41 cellular contexts compared by ENCODE assay signal in the genomic region with DNA sequence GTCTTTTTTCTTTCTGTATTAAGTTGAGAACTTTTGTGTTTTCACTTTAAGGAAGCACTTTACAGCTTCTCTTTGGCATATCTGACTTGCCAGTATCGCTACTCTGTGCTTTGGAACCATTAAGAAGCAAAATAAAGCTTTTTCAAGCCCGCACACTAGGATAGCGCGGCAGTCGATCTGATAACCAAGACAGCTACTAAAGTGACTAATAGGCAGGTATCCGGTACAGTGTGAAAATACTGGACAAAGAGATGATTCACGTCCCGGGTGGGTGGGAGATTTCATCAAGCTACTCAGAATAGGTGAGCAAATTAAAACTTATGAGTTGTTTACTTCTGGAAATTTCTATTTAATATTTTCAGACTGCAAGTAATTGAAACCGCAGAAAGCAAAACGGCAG. TPM values are rescaled to one million over a fixed set of nuclear protein-coding genes. Genes with fewer than 3 reads are reported as not detected.
"Had no signal": no experiment of that assay in that cellular context is flagged by ENCODE, and none has a peak within 500 bp of the region (broad histone marks: within the 10 kb centered on the region; RNA-seq: fewer than 3 reads in every experiment).

No MANE protein-coding gene starts in this region.

- H3K27me3 ChIP-seq: adrenal gland, ascending aorta, body of pancreas, brain microvascular endothelial cell, cardiac muscle cell had no signal

- H3K27ac Mint-ChIP-seq: activated naive CD4-positive, alpha-beta T cell treated with anti-CD3 and anti-CD28 coated beads for 36 hours; activated naive CD4-positive, alpha-beta T cell treated with anti-CD3 and anti-CD28 coated beads, Interleukin-2, amount 10 ng/mL, durations not matched to agents 7 days and 5 days; activated naive CD4-positive, alpha-beta T cell treated with anti-CD3 and anti-CD28 coated beads, Interleukin-2, amount 50 U/mL, for 24 hours; activated naive CD8-positive, alpha-beta T cell; activated naive CD8-positive, alpha-beta T cell treated with anti-CD3 and anti-CD28 coated beads for 36 hours; activated naive CD8-positive, alpha-beta T cell treated with anti-CD3 and anti-CD28 coated beads, Interleukin-2, amount 10 ng/mL, durations not matched to agents 7 days and 5 days; activated naive CD8-positive, alpha-beta T cell treated with anti-CD3 and anti-CD28 coated beads, Interleukin-2, amount 50 U/mL, for 24 hours; activated T-cell treated with anti-CD3 and anti-CD28 coated beads, Interleukin-2, amount 50 U/mL, for 24 hours; activated T-cell treated with anti-CD3 and anti-CD28 coated beads, Interleukin-2, amount 50 U/mL, for 72 hours; activated T-helper 1 cell treated with anti-CD3 and anti-CD28 coated beads, Interleukin-12 subunit alpha, Interleukin-12 subunit beta, Interleukin-2, Interleukin-4 antibody, amounts not matched to agents 30 ng/mL and 10 ng/mL and 1 ng/mL, durations not matched to agents 14 hours and 24 hours and 36 hours; activated T-helper 17 cell treated with anti-CD3 and anti-CD28 coated beads, Interleukin-2, amount 50 U/mL, for 72 hours; activated T-helper 2 cell treated with anti-CD3 and anti-CD28 coated beads, Interferon-gamma antibody, Interleukin-2, Interleukin-4, amounts not matched to agents 10 μg/mL and 5 μg/mL and 100 μg/mL, durations not matched to agents 14 hours and 24 hours and 36 hours; brain had no signal

- H3K27me3 Mint-ChIP-seq: activated naive CD4-positive, alpha-beta T cell treated with anti-CD3 and anti-CD28 coated beads, Interleukin-2, amount 10 ng/mL, durations not matched to agents 7 days and 5 days; activated naive CD4-positive, alpha-beta T cell treated with anti-CD3 and anti-CD28 coated beads, Interleukin-2, amount 50 U/mL, for 24 hours; activated naive CD8-positive, alpha-beta T cell treated with anti-CD3 and anti-CD28 coated beads, Interleukin-2, amount 10 ng/mL, durations not matched to agents 7 days and 5 days; activated T-cell treated with anti-CD3 and anti-CD28 coated beads, Interleukin-2, amount 50 U/mL, for 24 hours; central memory CD8-positive, alpha-beta T cell had no signal

- ATAC-seq: activated naive CD8-positive, alpha-beta T cell treated with anti-CD3 and anti-CD28 coated beads, Interleukin-2, amount 50 U/mL, for 24 hours; activated T-cell treated with anti-CD3 and anti-CD28 coated beads, Interleukin-2, amount 50 U/mL, for 4 hours; activated T-cell treated with anti-CD3 and anti-CD28 coated beads, Interleukin-2, amount 50 U/mL, for 72 hours; activated T-helper 17 cell treated with anti-CD3 and anti-CD28 coated beads, Interleukin-2, amount 50 U/mL, for 72 hours; body of pancreas had no signal

- H3K36me3 Mint-ChIP-seq: activated naive CD4-positive, alpha-beta T cell treated with anti-CD3 and anti-CD28 coated beads, Interleukin-2, amount 10 ng/mL, durations not matched to agents 7 days and 5 days; activated naive CD4-positive, alpha-beta T cell treated with anti-CD3 and anti-CD28 coated beads, Interleukin-2, amount 50 U/mL, for 24 hours; activated naive CD8-positive, alpha-beta T cell; activated naive CD8-positive, alpha-beta T cell treated with anti-CD3 and anti-CD28 coated beads for 36 hours; activated naive CD8-positive, alpha-beta T cell treated with anti-CD3 and anti-CD28 coated beads, Interleukin-2, amount 10 ng/mL, durations not matched to agents 7 days and 5 days; brain had no signal

- H3K4me1 Mint-ChIP-seq: activated naive CD4-positive, alpha-beta T cell treated with anti-CD3 and anti-CD28 coated beads, Interleukin-2, amount 10 ng/mL, durations not matched to agents 7 days and 5 days; activated naive CD4-positive, alpha-beta T cell treated with anti-CD3 and anti-CD28 coated beads, Interleukin-2, amount 50 U/mL, for 24 hours; activated naive CD8-positive, alpha-beta T cell treated with anti-CD3 and anti-CD28 coated beads for 36 hours; activated naive CD8-positive, alpha-beta T cell treated with anti-CD3 and anti-CD28 coated beads, Interleukin-2, amount 10 ng/mL, durations not matched to agents 7 days and 5 days; activated naive CD8-positive, alpha-beta T cell treated with anti-CD3 and anti-CD28 coated beads, Interleukin-2, amount 50 U/mL, for 24 hours; activated T-helper 17 cell treated with anti-CD3 and anti-CD28 coated beads, Interleukin-2, amount 50 U/mL, for 72 hours; brain; central memory CD8-positive, alpha-beta T cell had no signal

- DNase-seq: activated effector memory CD4-positive, alpha-beta T cell treated with anti-CD3 and anti-CD28 coated beads, Interleukin-2, amount 50 U/mL, for 16 hours; activated effector memory CD4-positive, alpha-beta T cell treated with Interleukin-2 at 50 U/mL for 16 hours; activated gamma-delta T cell; activated gamma-delta T cell treated with Interleukin-2 at 50 U/mL for 16 hours; activated naive CD4-positive, alpha-beta T cell; activated naive CD4-positive, alpha-beta T cell treated with anti-CD3 and anti-CD28 coated beads for 36 hours; activated naive CD4-positive, alpha-beta T cell treated with anti-CD3 and anti-CD28 coated beads, Interleukin-2, amount 10 ng/mL, durations not matched to agents 7 days and 5 days; activated naive CD4-positive, alpha-beta T cell treated with anti-CD3 and anti-CD28 coated beads, Interleukin-2, amount 50 U/mL, for 16 hours; activated naive CD4-positive, alpha-beta T cell treated with Interleukin-2 at 50 U/mL for 16 hours; activated naive CD8-positive, alpha-beta T cell treated with anti-CD3 and anti-CD28 coated beads for 36 hours; activated naive CD8-positive, alpha-beta T cell treated with anti-CD3 and anti-CD28 coated beads, Interleukin-2, amount 10 ng/mL, durations not matched to agents 7 days and 5 days; activated naive CD8-positive, alpha-beta T cell treated with anti-CD3 and anti-CD28 coated beads, Interleukin-2, amount 50 U/mL, for 24 hours; activated T-cell treated with anti-CD3 and anti-CD28 coated beads for 4 hours; activated T-cell treated with anti-CD3 and anti-CD28 coated beads, Interleukin-2, amount 50 U/mL, for 1 hour; activated T-cell treated with anti-CD3 and anti-CD28 coated beads, Interleukin-2, amount 50 U/mL, for 24 hours; activated T-cell treated with anti-CD3 and anti-CD28 coated beads, Interleukin-2, amount 50 U/mL, for 4 hours; activated T-cell treated with anti-CD3 and anti-CD28 coated beads, Interleukin-2, amount 50 U/mL, for 48 hours; activated T-cell treated with anti-CD3 and anti-CD28 coated beads, Interleukin-2, amount 50 U/mL, for 72 hours; adrenal gland; amniotic stem cell; amygdala; anterior cingulate cortex; aorta; body of pancreas; brain microvascular endothelial cell; caudate nucleus; central memory CD4-positive, alpha-beta T cell; cerebellar nuclear complex had no signal

- H3K27ac ChIP-seq: adrenal gland, ascending aorta, body of pancreas, brain microvascular endothelial cell, breast epithelium, cardiac muscle cell had no signal

- H3K4me1 ChIP-seq: adrenal gland, ascending aorta, body of pancreas, breast epithelium had no signal

- H3K36me3 ChIP-seq: adrenal gland, ascending aorta, brain microvascular endothelial cell, breast epithelium, cardiac muscle cell had no signal

- H3K4me3 ChIP-seq: adrenal gland, ascending aorta, body of pancreas, breast epithelium, cardiac muscle cell had no signal

- H3K4me3 Mint-ChIP-seq: activated naive CD4-positive, alpha-beta T cell treated with anti-CD3 and anti-CD28 coated beads for 36 hours; activated naive CD4-positive, alpha-beta T cell treated with anti-CD3 and anti-CD28 coated beads, Interleukin-2, amount 10 ng/mL, durations not matched to agents 7 days and 5 days; activated naive CD4-positive, alpha-beta T cell treated with anti-CD3 and anti-CD28 coated beads, Interleukin-2, amount 50 U/mL, for 24 hours; activated naive CD8-positive, alpha-beta T cell; activated naive CD8-positive, alpha-beta T cell treated with anti-CD3 and anti-CD28 coated beads for 36 hours; activated naive CD8-positive, alpha-beta T cell treated with anti-CD3 and anti-CD28 coated beads, Interleukin-2, amount 10 ng/mL, durations not matched to agents 7 days and 5 days; activated naive CD8-positive, alpha-beta T cell treated with anti-CD3 and anti-CD28 coated beads, Interleukin-2, amount 50 U/mL, for 24 hours; activated T-cell treated with anti-CD3 and anti-CD28 coated beads, Interleukin-2, amount 50 U/mL, for 24 hours; activated T-cell treated with anti-CD3 and anti-CD28 coated beads, Interleukin-2, amount 50 U/mL, for 4 hours; activated T-cell treated with anti-CD3 and anti-CD28 coated beads, Interleukin-2, amount 50 U/mL, for 72 hours; activated T-helper 1 cell treated with anti-CD3 and anti-CD28 coated beads, Interleukin-12 subunit alpha, Interleukin-12 subunit beta, Interleukin-2, Interleukin-4 antibody, amounts not matched to agents 30 ng/mL and 10 ng/mL and 1 ng/mL, durations not matched to agents 14 hours and 24 hours and 36 hours; activated T-helper 17 cell treated with anti-CD3 and anti-CD28 coated beads, Interleukin-2, amount 50 U/mL, for 72 hours; brain; central memory CD8-positive, alpha-beta T cell had no signal

- H3K9me3 ChIP-seq: adrenal gland, ascending aorta, body of pancreas, breast epithelium had no signal

- H3K9me3 Mint-ChIP-seq: activated naive CD4-positive, alpha-beta T cell treated with anti-CD3 and anti-CD28 coated beads, Interleukin-2, amount 50 U/mL, for 24 hours; activated naive CD8-positive, alpha-beta T cell treated with anti-CD3 and anti-CD28 coated beads for 36 hours; activated naive CD8-positive, alpha-beta T cell treated with anti-CD3 and anti-CD28 coated beads, Interleukin-2, amount 50 U/mL, for 24 hours; activated T-cell treated with anti-CD3 and anti-CD28 coated beads, Interleukin-2, amount 50 U/mL, for 4 hours; activated T-helper 1 cell treated with anti-CD3 and anti-CD28 coated beads, Interleukin-12 subunit alpha, Interleukin-12 subunit beta, Interleukin-2, Interleukin-4 antibody, amounts not matched to agents 30 ng/mL and 10 ng/mL and 1 ng/mL, durations not matched to agents 14 hours and 24 hours and 36 hours; activated T-helper 2 cell treated with anti-CD3 and anti-CD28 coated beads, Interferon-gamma antibody, Interleukin-2, Interleukin-4, amounts not matched to agents 10 μg/mL and 5 μg/mL and 100 μg/mL, durations not matched to agents 14 hours and 24 hours and 36 hours had no signal

RNA-seq across cellular contexts. Expression of gene SHISA6, which starts 53.8 kb away (rescaled TPM):
- total RNA-seq: activated naive CD4-positive, alpha-beta T cell treated with anti-CD3 and anti-CD28 coated beads for 36 hours; activated naive CD8-positive, alpha-beta T cell treated with anti-CD3 and anti-CD28 coated beads for 36 hours; activated naive CD8-positive, alpha-beta T cell treated with anti-CD3 and anti-CD28 coated beads, Interleukin-2, amount 10 ng/mL, durations not matched to agents 7 days and 5 days; activated T-cell treated with anti-CD3 and anti-CD28 coated beads, Interleukin-2, amount 50 U/mL, for 4 hours; activated T-cell treated with anti-CD3 and anti-CD28 coated beads, Interleukin-2, amount 50 U/mL, for 72 hours; activated T-helper 1 cell treated with anti-CD3 and anti-CD28 coated beads, Interleukin-12 subunit alpha, Interleukin-12 subunit beta, Interleukin-2, Interleukin-4 antibody, amounts not matched to agents 30 ng/mL and 10 ng/mL and 1 ng/mL, durations not matched to agents 14 hours and 24 hours and 36 hours; activated T-helper 17 cell treated with anti-CD3 and anti-CD28 coated beads, Interleukin-2, amount 50 U/mL, for 72 hours; activated T-helper 2 cell treated with anti-CD3 and anti-CD28 coated beads, Interferon-gamma antibody, Interleukin-2, Interleukin-4, amounts not matched to agents 10 μg/mL and 5 μg/mL and 100 μg/mL, durations not matched to agents 14 hours and 24 hours and 36 hours; astrocyte; bronchial epithelial cell; chondrocyte had no signal
